In genomic region chrX:17414057-17414658, GRCh38 we compare ENCODE assay signal across 1 cellular context.
TF ChIP-seq lines count a peak whose summit lies in the region.

No MANE protein-coding gene starts in this region.

TF ChIP-seq in HCT116, 20 proteins besides CTCF, POLR2A, EP300 and RAD21 (continued from another document):
- TF ChIP-seq ZBTB33 (IDR thresholded peaks at IDR 0.05; ENCODE audit: extremely low read depth, insufficient replicate concordance, low read length) = no peak
- no peak for TF ChIP-seq ELF1 (IDR thresholded peaks at IDR 0.05; ENCODE audit: borderline replicate concordance, low read depth)
- TF ChIP-seq ATF3 (IDR thresholded peaks at IDR 0.05) = no peak
- TF ChIP-seq CBX3 (IDR thresholded peaks at IDR 0.05; ENCODE audit: low read depth) = no peak
- TF ChIP-seq SIN3A (IDR thresholded peaks at IDR 0.05; ENCODE audit: low read depth) = no peak
- no peak for TF ChIP-seq CEBPB (IDR thresholded peaks at IDR 0.05; ENCODE audit: low read depth)
- TF ChIP-seq POLR2AphosphoS5 (IDR thresholded peaks at IDR 0.05; ENCODE audit: low read depth, low read length) = no peak
- no peak for TF ChIP-seq REST (IDR thresholded peaks at IDR 0.05; ENCODE audit: low read depth)
- no peak for TF ChIP-seq SP1 (IDR thresholded peaks at IDR 0.05; ENCODE audit: low read depth)
- no peak for TF ChIP-seq EZH2 (IDR thresholded peaks at IDR 0.05)
- TF ChIP-seq JUND (IDR thresholded peaks at IDR 0.05) = no peak
- TF ChIP-seq MAX (IDR thresholded peaks at IDR 0.05) = no peak
- no peak for TF ChIP-seq EGR1 (IDR thresholded peaks at IDR 0.05; ENCODE audit: low read depth)
- no peak for TF ChIP-seq FOSL1 (IDR thresholded peaks at IDR 0.05; ENCODE audit: low read depth)
- no peak for TF ChIP-seq ZNF274 (IDR thresholded peaks at IDR 0.05; ENCODE audit: low read depth, low read length)
